In genomic region chr10:79059859-79060379, GRCh38 we compare ENCODE assay signal across 14 cellular contexts. TPM values are rescaled to one million over a fixed set of nuclear protein-coding genes. Genes with fewer than 3 reads are reported as not detected.
A peak's percentile ranks its signal among the peaks of the same experiment; 100 is the strongest.
DNase-seq lines count a peak whose midpoint lies in the region; ATAC-seq and TF ChIP-seq lines count a peak whose summit lies in the region.
"Had no signal": no experiment of that assay in that cellular context is flagged by ENCODE, and none has a peak within 500 bp of the region (broad histone marks: within the 10 kb centered on the region; RNA-seq: fewer than 3 reads in every experiment).

No MANE protein-coding gene starts in this region.

- H3K4me1 ChIP-seq in Caco-2 (peaks cover 52% of the 10 kb centered on the region), right lobe of liver (peaks cover 0 to 40% (median 14%) of the 10 kb centered on the region in 4 donors)

- H3K4me3 ChIP-seq in Caco-2 (ENCODE audit: low read depth, low read length) (no peak overlapping the region), right lobe of liver (peak overlapping the region in 1 of 3 donors; percentile 10)
- H3K4me3 ChIP-seq: MG63 had no signal

- H3K27ac ChIP-seq in right lobe of liver, result peak overlapping the region; percentile 69 to 82 (median 71)

- no peaks in the 10 kb centered on the region for H3K27me3 Mint-ChIP-seq in Caco-2 (ENCODE audit: insufficient read depth, unreplicated experiment)
- peaks cover 43% of the 10 kb centered on the region for H3K27me3 Mint-ChIP-seq in dendritic cell treated with granulocyte-macrophage colony-stimulating factor and Interleukin-4, amounts not matched to agents 40 ng/mL and 50 ng/mL, for 4 days
- H3K27me3 Mint-ChIP-seq in activated CD8-positive, alpha-beta memory T cell treated with anti-CD3 and anti-CD28 coated beads, Interleukin-2, amount 10 ng/mL, durations not matched to agents 7 days and 5 days, result peaks cover 11% of the 10 kb centered on the region

- peak in 1 of 2 experiments; percentile 42 for DNase-seq in Caco-2
- peak; percentile 78 to 95 (median 89) for DNase-seq in right lobe of liver
- peak; percentile 55 for DNase-seq in sciatic nerve (ENCODE audit: low spot score)
- DNase-seq in activated CD8-positive, alpha-beta memory T cell treated with anti-CD3 and anti-CD28 coated beads, Interleukin-2, amount 10 ng/mL, durations not matched to agents 7 days and 5 days, result no peak
- no peak for DNase-seq in A172 (ENCODE audit: low spot score)
- DNase-seq: DMS79, foreskin fibroblast, MG63, NCI-H2171 had no signal

- intact Hi-C loops in Caco-2 (cut with micrococcal nuclease; ENCODE audit: unreplicated experiment), result loop anchor here (1.0 to 10.0 kb wide), 6 partner anchors 8 to 1015 kb away; partner anchors contain the start of gene ZMIZ1
- intact Hi-C loops in dendritic cell treated with granulocyte-macrophage colony-stimulating factor and Interleukin-4, amounts not matched to agents 40 ng/mL and 50 ng/mL, for 4 days (cut with micrococcal nuclease), result no loop called here
- intact Hi-C loops in right lobe of liver (cut with DNase I), result loop anchor here in 1 of 2 donors (10.0 kb wide), 2 partner anchors 75 to 135 kb away; no protein-coding TSS in a partner anchor
- intact Hi-C loops in sciatic nerve (cut with DNase I), result no loop called here

- H3K9me3 Mint-ChIP-seq in Caco-2 (ENCODE audit: unreplicated experiment), result no peaks in the 10 kb centered on the region
- no peaks in the 10 kb centered on the region for H3K9me3 Mint-ChIP-seq in dendritic cell treated with granulocyte-macrophage colony-stimulating factor and Interleukin-4, amounts not matched to agents 40 ng/mL and 50 ng/mL, for 4 days
- H3K9me3 Mint-ChIP-seq in activated CD8-positive, alpha-beta memory T cell treated with anti-CD3 and anti-CD28 coated beads, Interleukin-2, amount 10 ng/mL, durations not matched to agents 7 days and 5 days (ENCODE audit: low read depth), result no peaks in the 10 kb centered on the region
- H3K9me3 Mint-ChIP-seq: neural crest cell had no signal

- H3K36me3 ChIP-seq in Caco-2 (ENCODE audit: control insufficient read depth, insufficient read depth, low read length), result no peaks in the 10 kb centered on the region
- H3K36me3 ChIP-seq in right lobe of liver, result no peaks in the 10 kb centered on the region
- H3K36me3 ChIP-seq: MG63 had no signal

- H3K27ac Mint-ChIP-seq in Caco-2 (ENCODE audit: unreplicated experiment), result peak overlapping the region; percentile 82
- peak overlapping the region; percentile 50 for H3K27ac Mint-ChIP-seq in dendritic cell treated with granulocyte-macrophage colony-stimulating factor and Interleukin-4, amounts not matched to agents 40 ng/mL and 50 ng/mL, for 4 days
- no peak overlapping the region for H3K27ac Mint-ChIP-seq in activated CD8-positive, alpha-beta memory T cell treated with anti-CD3 and anti-CD28 coated beads, Interleukin-2, amount 10 ng/mL, durations not matched to agents 7 days and 5 days

- peaks cover 6% of the 10 kb centered on the region for H3K36me3 Mint-ChIP-seq in Caco-2 (ENCODE audit: insufficient read depth, unreplicated experiment)
- H3K36me3 Mint-ChIP-seq in dendritic cell treated with granulocyte-macrophage colony-stimulating factor and Interleukin-4, amounts not matched to agents 40 ng/mL and 50 ng/mL, for 4 days (ENCODE audit: low read depth), result no peaks in the 10 kb centered on the region
- H3K36me3 Mint-ChIP-seq in activated CD8-positive, alpha-beta memory T cell treated with anti-CD3 and anti-CD28 coated beads, Interleukin-2, amount 10 ng/mL, durations not matched to agents 7 days and 5 days, result no peaks in the 10 kb centered on the region

- H3K9me3 ChIP-seq in Caco-2 (no peaks in the 10 kb centered on the region), right lobe of liver (no peaks in the 10 kb centered on the region)
- H3K9me3 ChIP-seq: MG63 had no signal

- no TSS peak for BruUV-seq in Caco-2 (replicated peaks; lab: Mats Ljungman, UMichigan)

- CTCF ChIA-PET in Caco-2 (lab: Charles Lee), result interaction anchor here (1.0 to 1.4 kb wide), 4 partner anchors 7 to 135 kb away, joined by 3 to 6 read pairs (median 4); partner anchors contain the start of gene ZMIZ1
- CTCF ChIA-PET in activated CD8-positive, alpha-beta memory T cell treated with anti-CD3 and anti-CD28 coated beads, Interleukin-2, amount 10 ng/mL, durations not matched to agents 7 days and 5 days (lab: Charles Lee), result interaction anchor here (1.7 kb wide), 1 partner anchor 9 kb away, joined by 4 read pairs; no protein-coding TSS in a partner anchor

- POLR2A ChIA-PET in Caco-2 (lab: Charles Lee), result interaction anchor here (1.1 kb wide), 1 partner anchor 86 kb away, joined by 6 read pairs; no protein-coding TSS in a partner anchor

- H3K27me3 ChIP-seq in Caco-2 (replicated peaks; ENCODE audit: control insufficient read depth, insufficient read depth, low read length), result no peaks in the 10 kb centered on the region
- no peaks in the 10 kb centered on the region for H3K27me3 ChIP-seq in right lobe of liver
- H3K27me3 ChIP-seq: MG63 had no signal

- H3K4me1 Mint-ChIP-seq in Caco-2 (ENCODE audit: low read depth, unreplicated experiment), result peaks cover 45% of the 10 kb centered on the region
- peaks cover 26% of the 10 kb centered on the region for H3K4me1 Mint-ChIP-seq in dendritic cell treated with granulocyte-macrophage colony-stimulating factor and Interleukin-4, amounts not matched to agents 40 ng/mL and 50 ng/mL, for 4 days (ENCODE audit: low read depth)
- H3K4me1 Mint-ChIP-seq in activated CD8-positive, alpha-beta memory T cell treated with anti-CD3 and anti-CD28 coated beads, Interleukin-2, amount 10 ng/mL, durations not matched to agents 7 days and 5 days, result peaks cover 17% of the 10 kb centered on the region

- WGBS in right lobe of liver (ENCODE audit: insufficient coverage, low coverage, low lambda C conversion rate, missing lambda C conversion rate), result 22% methylated on average over 10 of the region's 11 CpGs

- TF ChIP-seq CTCF in Caco-2 (IDR thresholded peaks at IDR 0.05; ENCODE audit: insufficient read depth in 1 of 2, low read depth in 1 of 2, low read length in 1 of 2, severe bottlenecking in 1 of 2, unreplicated experiment in 1 of 2), result no peak
- TF ChIP-seq CTCF in right lobe of liver (IDR thresholded peaks at IDR 0.05), result no peak

- peak; percentile 77 to 88 (median 84) for ATAC-seq in right lobe of liver
- no peak for ATAC-seq in sciatic nerve
- ATAC-seq in activated CD8-positive, alpha-beta memory T cell treated with anti-CD3 and anti-CD28 coated beads, Interleukin-2, amount 10 ng/mL, durations not matched to agents 7 days and 5 days, result no peak
- no peak for ATAC-seq in GM21529 (IDR thresholded peaks at IDR 0.05; ENCODE audit: unreplicated experiment)
- no peak for ATAC-seq in HG03432 (IDR thresholded peaks at IDR 0.05; ENCODE audit: unreplicated experiment)
- ATAC-seq: activated CD4-positive, CD25-positive, alpha-beta regulatory T cell treated with anti-CD3 and anti-CD28 coated beads, Interleukin-2, amount 50 U/mL, for 24 hours had no signal

- H3K4me3 Mint-ChIP-seq in Caco-2 (ENCODE audit: unreplicated experiment), result peak overlapping the region; percentile 49
- H3K4me3 Mint-ChIP-seq in dendritic cell treated with granulocyte-macrophage colony-stimulating factor and Interleukin-4, amounts not matched to agents 40 ng/mL and 50 ng/mL, for 4 days, result no peak overlapping the region
- H3K4me3 Mint-ChIP-seq in activated CD8-positive, alpha-beta memory T cell treated with anti-CD3 and anti-CD28 coated beads, Interleukin-2, amount 10 ng/mL, durations not matched to agents 7 days and 5 days, result no peak overlapping the region
- H3K4me3 Mint-ChIP-seq: neural crest cell had no signal

- TF ChIP-seq POLR2A in right lobe of liver (IDR thresholded peaks at IDR 0.05), result no peak

RNA-seq across cellular contexts. Expression of gene ZMIZ1, which starts 8.8 kb away (rescaled TPM):
- total RNA-seq in Caco-2 (2022) (42.3 and 43.7 TPM in 2 replicates), right lobe of liver (10 to 100 TPM in 5 of 6 experiments, 1 to 10 TPM in 1; 9.9 to 22.8 (median 12.3) TPM), sciatic nerve (96.7 TPM)
- 10 to 100 TPM; 52.7 to 71.5 TPM for total RNA-seq in activated CD8-positive, alpha-beta memory T cell treated with anti-CD3 and anti-CD28 coated beads, Interleukin-2, amount 10 ng/mL, durations not matched to agents 7 days and 5 days
- 15.4 and 16.6 TPM in 2 replicates for total RNA-seq in A172 (2014; rRNA removed; shearing (Covaris generic))

Comparison
In these comparisons a context has a peak if more than half of its experiments do, and no peak if none do; other contexts are left out.
1. DNase-seq: peak in right lobe of liver (3 of 3) and sciatic nerve (single experiment); none in activated CD8-positive, alpha-beta memory T cell treated with anti-CD3 and anti-CD28 coated beads, Interleukin-2, amount 10 ng/mL, durations not matched to agents 7 days and 5 days (single experiment) and A172 (single experiment).
2. ATAC-seq: peak in right lobe of liver (4 of 4); none in sciatic nerve (single experiment), activated CD8-positive, alpha-beta memory T cell treated with anti-CD3 and anti-CD28 coated beads, Interleukin-2, amount 10 ng/mL, durations not matched to agents 7 days and 5 days (single experiment), GM21529 (single experiment) and HG03432 (single experiment).